8 cellular contexts compared by ENCODE assay signal in genomic region chr2:28750316-28751101, GRCh38. TPM values are rescaled to one million over a fixed set of nuclear protein-coding genes. Genes with fewer than 3 reads are reported as not detected.
A peak's percentile ranks its signal among the peaks of the same experiment; 100 is the strongest.
DNase-seq lines count a peak whose midpoint lies in the region; ATAC-seq, FAIRE-seq and TF ChIP-seq lines count a peak whose summit lies in the region.

No MANE protein-coding gene starts in this region.

- peak overlapping the region; percentile 91 for H3K4me2 ChIP-seq in skeletal muscle satellite cell (ENCODE audit: low read length)

- peak overlapping the region; percentile 99 for H3K9ac ChIP-seq in skeletal muscle satellite cell (ENCODE audit: low read depth, low read length)

- H3K36me3 ChIP-seq in cardiac muscle cell (no peaks in the 10 kb centered on the region), skeletal muscle satellite cell (ENCODE audit: insufficient read depth, low read length) (no peaks in the 10 kb centered on the region)

- DNase-seq in cardiac muscle cell (ENCODE audit: low read depth in 1 of 2, low spot score in 1 of 2) (peak; percentile 8 to 52), Right ventricle myocardium superior (no peak), OCI-M1 (lab: John Stamatoyannopoulos, UW) (peak; percentile 73), amniotic stem cell (lab: John Stamatoyannopoulos, UW) (peak; percentile 34), HTR-8/SVneo (ENCODE audit: insufficient read length, low spot score) (no peak)

- intact Hi-C loops in Right ventricle myocardium superior (cut with DNase I) = loop anchor here (5.0 to 10.0 kb wide), 3 partner anchors 68 to 158 kb away; no protein-coding TSS in a partner anchor

- H3K4me1 ChIP-seq in cardiac muscle cell (ENCODE audit: low read depth) = peaks cover 24% of the 10 kb centered on the region
- peaks cover 28% of the 10 kb centered on the region for H3K4me1 ChIP-seq in skeletal muscle satellite cell (ENCODE audit: control insufficient read depth, insufficient read depth, low read length)

- TF ChIP-seq CTCF in cardiac muscle cell (IDR thresholded peaks at IDR 0.05; ENCODE audit: low read depth, low read length) = no peak

- no peak for ATAC-seq in Right ventricle myocardium superior (ENCODE audit: poor library complexity)
- no peak for ATAC-seq in HG02588 (IDR thresholded peaks at IDR 0.05; ENCODE audit: unreplicated experiment)

- peak overlapping the region; percentile 98 for H3K27ac ChIP-seq in cardiac muscle cell

- H3K9me3 ChIP-seq in cardiac muscle cell (ENCODE audit: low read depth) = no peaks in the 10 kb centered on the region
- no peaks in the 10 kb centered on the region for H3K9me3 ChIP-seq in skeletal muscle satellite cell (replicated peaks; ENCODE audit: low read length)

- H3K27me3 ChIP-seq in cardiac muscle cell (no peaks in the 10 kb centered on the region), skeletal muscle satellite cell (ENCODE audit: control insufficient read depth, insufficient read depth, low read length) (no peaks in the 10 kb centered on the region)

- H3K4me3 ChIP-seq in cardiac muscle cell (peak overlapping the region; percentile 85), iPS-11a (ENCODE audit: low read depth, low read length) (peak overlapping the region; percentile 88), skeletal muscle satellite cell (ENCODE audit: low read length) (peak overlapping the region; percentile 96)

- FAIRE-seq in HTR-8/SVneo (lab: Jason Lieb, UNC) = no peak

RNA-seq across cellular contexts. Expression of gene PPP1CB, which starts 1.1 kb away (rescaled TPM):
- total RNA-seq in cardiac muscle cell (131 and 161 TPM in 2 replicates), Right ventricle myocardium superior (429 TPM)
- polyA plus RNA-seq in cardiac muscle cell = 140 and 198 TPM in 2 replicates
- total RNA-seq in skeletal muscle satellite cell (2012; rRNA removed) = 125 and 151 TPM in 2 replicates

Comparison
In these comparisons a context has a peak if more than half of its experiments do, and no peak if none do; other contexts are left out.
1. DNase-seq: peak in cardiac muscle cell (2 of 2), OCI-M1 (single experiment) and amniotic stem cell (single experiment); none in Right ventricle myocardium superior (single experiment) and HTR-8/SVneo (single experiment).
2. Peak in every context shown above with its lines, with median percentiles within 50 percentile points of each other: H3K4me3 ChIP-seq.